Comparison of ENCODE assay signal across 8 cellular contexts in genomic region chr13:41131192-41131591, GRCh38. TPM values are rescaled to one million over a fixed set of nuclear protein-coding genes. Genes with fewer than 3 reads are reported as not detected.
DNase-seq lines count a peak whose midpoint lies in the region; ATAC-seq and TF ChIP-seq lines count a peak whose summit lies in the region.
"Not testable (repeated sequence)": the region's sequence is repeated elsewhere in the genome, so short reads cannot be mapped to it uniquely, and the experiment has no call there.

No MANE protein-coding gene starts in this region.

- 88% methylated on average over 4 of the region's 4 CpGs for WGBS in esophagus muscularis mucosa

- not testable (repeated sequence) for H3K27me3 ChIP-seq in ACC112 (ENCODE audit: insufficient read depth, low read length); GM23338 (ENCODE audit: insufficient read depth); ascending aorta; esophagus muscularis mucosa; mucosa of rectum (ENCODE audit: control insufficient read depth in 2 of 2, insufficient read depth in 2 of 2, low read length in 2 of 2); skeletal muscle tissue (ENCODE audit: control insufficient read depth in 3 of 3, insufficient read depth in 3 of 3, low read length in 3 of 3)

- H3K36me3 Mint-ChIP-seq in GM23338 (ENCODE audit: low read depth), result peaks cover 27% of the 10 kb centered on the region
- H3K36me3 Mint-ChIP-seq in activated CD4-positive, alpha-beta memory T cell treated with anti-CD3 and anti-CD28 coated beads, Interleukin-2, amount 10 ng/mL, durations not matched to agents 7 days and 5 days (ENCODE audit: low read depth), result peaks cover 25% of the 10 kb centered on the region

- H4K20me1 ChIP-seq in GM23338 (replicated peaks; ENCODE audit: insufficient read depth); OCI-LY7 (ENCODE audit: insufficient read depth, low read length): not testable (repeated sequence)

- not testable (repeated sequence) for ATAC-seq in GM23338

- BruUV-seq in OCI-LY7 (replicated peaks; lab: Mats Ljungman, UMichigan), result not testable (repeated sequence)

- H3K4me1 Mint-ChIP-seq in GM23338, result peaks cover 27% of the 10 kb centered on the region
- H3K4me1 Mint-ChIP-seq in activated CD4-positive, alpha-beta memory T cell treated with anti-CD3 and anti-CD28 coated beads, Interleukin-2, amount 10 ng/mL, durations not matched to agents 7 days and 5 days, result peaks cover 42% of the 10 kb centered on the region

- H3K4me2 ChIP-seq in GM23338, result peak overlapping the region; percentile 71; the same call in 1 of the 2 replicates
- H3K4me2 ChIP-seq in OCI-LY7 (ENCODE audit: low read length), result peak overlapping the region; percentile 84

- not testable (repeated sequence) for TF ChIP-seq CTCF in GM23338 (conservative IDR thresholded peaks at IDR 0.05; ENCODE audit: low read depth in 2 of 2); OCI-LY7 (conservative IDR thresholded peaks at IDR 0.05; ENCODE audit: low read length); ascending aorta (IDR thresholded peaks at IDR 0.05); esophagus muscularis mucosa (IDR thresholded peaks at IDR 0.05)

- H3K9me3 ChIP-seq in OCI-LY7 (ENCODE audit: low read length); ascending aorta; esophagus muscularis mucosa; mucosa of rectum (ENCODE audit: control insufficient read depth in 2 of 2, low read length in 2 of 2); skeletal muscle tissue (ENCODE audit: control insufficient read depth in 3 of 3, low read length in 3 of 3): not testable (repeated sequence)

- H3K4me3 ChIP-seq in ACC112 (ENCODE audit: low read depth, low read length) (peak overlapping the region; percentile 78), GM23338 (peak overlapping the region; percentile 43), OCI-LY7 (ENCODE audit: low read depth, low read length, poor library complexity, severe bottlenecking) (peak overlapping the region; percentile 84), ascending aorta (peak overlapping the region; percentile 35 to 77), esophagus muscularis mucosa (peak overlapping the region; percentile 32 to 87 (median 83)), mucosa of rectum (ENCODE audit: low read length in 2 of 2) (peak overlapping the region; percentile 6 to 17), skeletal muscle tissue (ENCODE audit: low read length in 3 of 3) (peak overlapping the region in 2 of 3 donors; percentile 24 to 48)

- POLR2A ChIA-PET in OCI-LY7 (lab: Charles Lee); activated CD4-positive, alpha-beta memory T cell treated with anti-CD3 and anti-CD28 coated beads, Interleukin-2, amount 10 ng/mL, durations not matched to agents 7 days and 5 days (lab: Charles Lee): not testable (repeated sequence)

- not testable (repeated sequence) for TF ChIP-seq POLR2A in esophagus muscularis mucosa (IDR thresholded peaks at IDR 0.05; ENCODE audit: low read depth)

- H3K9me2 ChIP-seq in GM23338 (ENCODE audit: insufficient read depth); OCI-LY7 (ENCODE audit: insufficient read depth, low read length): not testable (repeated sequence)

- DNase-seq in GM23338 (ENCODE audit: low spot score); OCI-LY7 (ENCODE audit: low spot score); activated CD4-positive, alpha-beta memory T cell treated with anti-CD3 and anti-CD28 coated beads, Interleukin-2, amount 10 ng/mL, durations not matched to agents 7 days and 5 days; ascending aorta (ENCODE audit: low spot score in 2 of 2); esophagus muscularis mucosa (ENCODE audit: extremely low spot score): not testable (repeated sequence)

- not testable (repeated sequence) for H3K27ac Mint-ChIP-seq in GM23338
- H3K27ac Mint-ChIP-seq in activated CD4-positive, alpha-beta memory T cell treated with anti-CD3 and anti-CD28 coated beads, Interleukin-2, amount 10 ng/mL, durations not matched to agents 7 days and 5 days, result peak overlapping the region; percentile 27

- intact Hi-C loops in OCI-LY7 (cut with micrococcal nuclease; ENCODE audit: unreplicated experiment) (loop anchor here (5.0 kb wide), 3 partner anchors 131 to 336 kb away; partner anchors contain the start of genes MTRF1 and NAA16), ascending aorta (cut with DNase I) (loop anchor here (5.0 to 10.0 kb wide), 2 partner anchors 131 to 206 kb away; partner anchors contain the start of gene MTRF1), esophagus muscularis mucosa (cut with DNase I) (loop anchor here (5.0 kb wide), 1 partner anchor 59 kb away; no protein-coding TSS in a partner anchor)

- not testable (repeated sequence) for H3K36me3 ChIP-seq in ACC112 (ENCODE audit: insufficient read depth, low read length); GM23338 (ENCODE audit: insufficient read depth); ascending aorta; esophagus muscularis mucosa; mucosa of rectum (ENCODE audit: control insufficient read depth in 2 of 2, insufficient read depth in 2 of 2, low read length in 2 of 2); skeletal muscle tissue (ENCODE audit: control insufficient read depth in 3 of 3, insufficient read depth in 3 of 3, low read length in 3 of 3)
- H3K36me3 ChIP-seq in OCI-LY7 (ENCODE audit: insufficient read depth, low read length), result peaks cover 29% of the 10 kb centered on the region

- H3K27me3 Mint-ChIP-seq in GM23338 (ENCODE audit: insufficient read depth, low read depth, poor library complexity); activated CD4-positive, alpha-beta memory T cell treated with anti-CD3 and anti-CD28 coated beads, Interleukin-2, amount 10 ng/mL, durations not matched to agents 7 days and 5 days: not testable (repeated sequence)

- TF ChIP-seq EP300 in esophagus muscularis mucosa (IDR thresholded peaks at IDR 0.05), result not testable (repeated sequence)

- not testable (repeated sequence) for H3K9ac ChIP-seq in mucosa of rectum (ENCODE audit: low read depth in 1 of 2, low read length in 2 of 2); skeletal muscle tissue (ENCODE audit: low read depth in 1 of 3, low read length in 3 of 3)

- H2AFZ ChIP-seq in ACC112 (ENCODE audit: low read length, unreplicated experiment); GM23338; OCI-LY7 (ENCODE audit: low read length): not testable (repeated sequence)

- peaks cover 28% of the 10 kb centered on the region for H3K4me1 ChIP-seq in ACC112 (ENCODE audit: control insufficient read depth, insufficient read depth, low read length, unreplicated experiment)
- H3K4me1 ChIP-seq in GM23338 (ENCODE audit: insufficient read depth), result peaks cover 20% of the 10 kb centered on the region
- H3K4me1 ChIP-seq in OCI-LY7 (ENCODE audit: insufficient read depth, low read length, poor library complexity, severe bottlenecking), result peaks cover 39% of the 10 kb centered on the region
- H3K4me1 ChIP-seq in ascending aorta, result not testable (repeated sequence)
- H3K4me1 ChIP-seq in esophagus muscularis mucosa, result peaks cover 24 to 62% (median 50%) of the 10 kb centered on the region in 4 donors
- H3K4me1 ChIP-seq in mucosa of rectum (ENCODE audit: control insufficient read depth in 2 of 2, insufficient read depth in 2 of 2, low read length in 2 of 2), result peaks cover 7 to 14% of the 10 kb centered on the region in 2 donors
- peaks cover 23 to 33% (median 33%) of the 10 kb centered on the region in 3 donors for H3K4me1 ChIP-seq in skeletal muscle tissue (ENCODE audit: control insufficient read depth in 3 of 3, insufficient read depth in 3 of 3, low read length in 3 of 3)

- H3K79me2 ChIP-seq in ACC112 (ENCODE audit: control insufficient read depth, insufficient read depth, low read length, unreplicated experiment) (peaks cover 36% of the 10 kb centered on the region), GM23338 (replicated peaks; ENCODE audit: insufficient read depth) (peaks cover 39% of the 10 kb centered on the region), OCI-LY7 (ENCODE audit: insufficient read depth, low read depth, low read length) (peaks cover 39% of the 10 kb centered on the region)

- peak overlapping the region; percentile 97 for H3K4me3 Mint-ChIP-seq in GM23338
- H3K4me3 Mint-ChIP-seq in activated CD4-positive, alpha-beta memory T cell treated with anti-CD3 and anti-CD28 coated beads, Interleukin-2, amount 10 ng/mL, durations not matched to agents 7 days and 5 days, result peak overlapping the region; percentile 89

- H3K9me3 Mint-ChIP-seq in GM23338; activated CD4-positive, alpha-beta memory T cell treated with anti-CD3 and anti-CD28 coated beads, Interleukin-2, amount 10 ng/mL, durations not matched to agents 7 days and 5 days: not testable (repeated sequence)

- H3F3A ChIP-seq in GM23338 (replicated peaks; ENCODE audit: low read depth), result not testable (repeated sequence)

- not testable (repeated sequence) for H3K27ac ChIP-seq in ACC112 (ENCODE audit: low read depth, low read length); GM23338 (ENCODE audit: low read depth); OCI-LY7 (ENCODE audit: low read depth, low read length, poor library complexity, severe bottlenecking); ascending aorta; esophagus muscularis mucosa (replicated peaks in 1 of 4); mucosa of rectum (ENCODE audit: low read depth in 2 of 2, low read length in 2 of 2); skeletal muscle tissue (ENCODE audit: low read depth, low read length)

- CTCF ChIA-PET in OCI-LY7 (lab: Charles Lee; ENCODE audit: unreplicated experiment); activated CD4-positive, alpha-beta memory T cell treated with anti-CD3 and anti-CD28 coated beads, Interleukin-2, amount 10 ng/mL, durations not matched to agents 7 days and 5 days (lab: Charles Lee): not testable (repeated sequence)

RNA-seq across cellular contexts. Expression of gene KBTBD6, which starts 1.4 kb away (rescaled TPM):
- total RNA-seq in GM23338 (2014; rRNA removed; shearing (Covaris generic)), result 12.5 and 13.5 TPM in 2 replicates
- polyA plus RNA-seq in GM23338 (2016; fragmentation: Nextera tagmentation; extraction: Ambion mirVana), result 4.9 and 5.7 TPM in 2 replicates
- 11.1 and 11.6 TPM in 2 replicates for total RNA-seq in OCI-LY7 (2014; rRNA removed; shearing (Covaris generic))
- total RNA-seq in OCI-LY7 (2022) (7.8 and 8.3 TPM in 2 replicates), ascending aorta (2.0 TPM), esophagus muscularis mucosa (1 to 10 TPM; 4.6 to 9.1 (median 7.5) TPM), skeletal muscle tissue (12.5 TPM)
- total RNA-seq in activated CD4-positive, alpha-beta memory T cell treated with anti-CD3 and anti-CD28 coated beads, Interleukin-2, amount 10 ng/mL, durations not matched to agents 7 days and 5 days, result 1 to 10 TPM; 5.1 to 5.2 TPM

Comparison
In these comparisons a context has a peak if more than half of its experiments do, and no peak if none do; other contexts are left out.
1. H3K4me3 ChIP-seq: peak in every context shown above with its lines; median percentile 84 in OCI-LY7; 83 in esophagus muscularis mucosa; 78 in ACC112; 56 in ascending aorta; 43 in GM23338; 36 in skeletal muscle tissue; 12 in mucosa of rectum.